18 cellular contexts compared by ENCODE assay signal in genomic region chr17:16504974-16505373, GRCh38. TPM values are rescaled to one million over a fixed set of nuclear protein-coding genes. Genes with fewer than 3 reads are reported as not detected.
A peak's percentile ranks its signal among the peaks of the same experiment; 100 is the strongest.
DNase-seq lines count a peak whose midpoint lies in the region; ATAC-seq, FAIRE-seq and TF ChIP-seq lines count a peak whose summit lies in the region.
"Had no signal": no experiment of that assay in that cellular context is flagged by ENCODE, and none has a peak within 500 bp of the region (broad histone marks: within the 10 kb centered on the region; RNA-seq: fewer than 3 reads in every experiment).

No MANE protein-coding gene starts in this region.

- FAIRE-seq in HTR-8/SVneo (lab: Jason Lieb, UNC) = peak; percentile 23
- no peak for FAIRE-seq in small intestine (lab: Jason Lieb, UNC)
- FAIRE-seq: GM12878, H54 had no signal

- TF ChIP-seq CTCF in colonic mucosa (IDR thresholded peaks at IDR 0.05) = no peak
- no peak for TF ChIP-seq CTCF in mucosa of descending colon (IDR thresholded peaks at IDR 0.05)

- H3K4me1 ChIP-seq in colonic mucosa = no peaks in the 10 kb centered on the region
- peaks cover 19% of the 10 kb centered on the region for H3K4me1 ChIP-seq in mucosa of descending colon (ENCODE audit: low read depth)
- H3K4me1 ChIP-seq in small intestine (ENCODE audit: control insufficient read depth in 2 of 2, insufficient read depth in 1 of 2, low read depth in 1 of 2, low read length in 1 of 2) = peaks cover 1 to 4% of the 10 kb centered on the region in 2 donors
- H3K4me1 ChIP-seq: HAP-1 had no signal

- peak; percentile 69 for ATAC-seq in mucosa of descending colon
- ATAC-seq in GM21723 (IDR thresholded peaks at IDR 0.05; ENCODE audit: unreplicated experiment) = no peak
- ATAC-seq: GM12878 had no signal

- DNase-seq in HTR-8/SVneo (ENCODE audit: insufficient read length, low spot score) (no peak), colonic mucosa (no peak), mucosa of descending colon (no peak), small intestine (peak; percentile 90), dedifferentiated amniotic fluid mesenchymal stem cell (ENCODE audit: extremely low spot score) (no peak), KG1 (lab: John Stamatoyannopoulos, UW) (no peak), NK-92 (lab: John Stamatoyannopoulos, UW; ENCODE audit: unreplicated experiment) (no peak)
- DNase-seq: C1 segment of cervical spinal cord; CD4-positive, alpha-beta memory T cell; COR-L47; DMS79; EL; GDM1; GOT3 had no signal

- H3K9me3 ChIP-seq in colonic mucosa (no peaks in the 10 kb centered on the region), mucosa of descending colon (no peaks in the 10 kb centered on the region), small intestine (ENCODE audit: control insufficient read depth, low read depth) (no peaks in the 10 kb centered on the region)
- H3K9me3 ChIP-seq: HAP-1 had no signal

- H3K36me3 ChIP-seq in colonic mucosa = no peaks in the 10 kb centered on the region
- H3K36me3 ChIP-seq in mucosa of descending colon (ENCODE audit: low read depth) = no peaks in the 10 kb centered on the region
- H3K36me3 ChIP-seq in small intestine (ENCODE audit: control insufficient read depth in 2 of 2, insufficient read depth in 2 of 2, low read length in 2 of 2) = no peaks in the 10 kb centered on the region
- H3K36me3 ChIP-seq: HAP-1 had no signal

- H3K27ac ChIP-seq in colonic mucosa (peak overlapping the region; percentile 36), small intestine (ENCODE audit: low read depth in 1 of 2, low read length in 1 of 2) (no peak overlapping the region)

- intact Hi-C loops in colonic mucosa (cut with DNase I) (no loop called here), mucosa of descending colon (cut with DNase I, micrococcal nuclease) (no loop called here)

- no peaks in the 10 kb centered on the region for H3K27me3 ChIP-seq in colonic mucosa
- no peaks in the 10 kb centered on the region for H3K27me3 ChIP-seq in small intestine (ENCODE audit: control insufficient read depth in 2 of 2, insufficient read depth in 2 of 2, low read length in 2 of 2)

- no peak overlapping the region for H3K9ac ChIP-seq in colonic mucosa (ENCODE audit: low read depth in 2 of 2, low read length in 2 of 2)

- H3K4me3 ChIP-seq in colonic mucosa (no peak overlapping the region), mucosa of descending colon (no peak overlapping the region), small intestine (ENCODE audit: low read depth in 1 of 2, low read length in 2 of 2) (no peak overlapping the region)
- H3K4me3 ChIP-seq: GM12878, HAP-1 had no signal

- WGBS in small intestine, 3 donors = 44 to 54% (median 47%) methylated on average over 3 of the region's 3 CpGs

RNA-seq across cellular contexts. Expression of gene LRRC75A, which starts 13.0 kb away (rescaled TPM):
- total RNA-seq in colonic mucosa (10 to 100 TPM; 43.2 to 49.4 TPM), mucosa of descending colon (10 to 100 TPM; 37.1 to 85.7 (median 52.6) TPM)
- polyA plus RNA-seq in small intestine = 100 to 1,000 TPM in 1 of 3 donors, 10 to 100 TPM in 2; 30.5 to 130 (median 80.5) TPM
